10 cellular contexts compared by ENCODE assay signal in the genomic region with DNA sequence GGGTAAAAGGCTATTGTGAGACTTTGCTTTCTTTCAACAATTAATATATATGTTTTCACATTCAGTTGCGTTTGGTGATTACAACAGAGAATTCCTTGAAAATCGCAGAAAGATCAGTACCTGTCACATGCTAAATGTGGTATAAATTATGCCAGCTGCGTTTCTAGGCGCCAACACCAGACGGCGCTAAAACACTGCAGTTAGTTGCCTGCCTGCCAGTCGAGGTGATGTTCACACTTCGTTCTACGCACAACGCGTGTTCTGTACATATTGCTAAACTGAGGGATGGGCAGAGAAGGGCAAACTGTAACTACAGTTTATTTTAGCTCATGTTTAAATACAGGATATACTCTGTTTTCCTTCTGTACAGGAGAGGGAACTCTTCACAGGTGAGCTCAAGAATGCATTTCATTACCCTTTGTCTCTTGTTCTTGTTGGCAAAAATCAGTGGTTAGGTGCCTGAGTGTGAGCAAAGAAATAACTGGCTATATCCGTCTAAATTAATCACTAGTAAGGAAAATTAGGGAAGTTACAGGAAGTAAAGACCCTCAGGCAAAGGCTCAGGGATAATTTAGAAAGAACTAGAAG.
DNase-seq lines count a peak whose midpoint lies in the region; ATAC-seq and TF ChIP-seq lines count a peak whose summit lies in the region.
"Had no signal": no experiment of that assay in that cellular context is flagged by ENCODE, and none has a peak within 500 bp of the region (broad histone marks: within the 10 kb centered on the region; RNA-seq: fewer than 3 reads in every experiment).

No MANE protein-coding gene starts in this region.

- H3K27ac ChIP-seq in OCI-LY1 (ENCODE audit: low read depth, low read length, poor library complexity, severe bottlenecking): no peak overlapping the region
- H3K27ac ChIP-seq in thoracic aorta: no peak overlapping the region
- H3K27ac ChIP-seq in CD8-positive, alpha-beta memory T cell (ENCODE audit: low read depth, low read length): no peak overlapping the region

- peak; percentile 59 for ATAC-seq in HG02642 (IDR thresholded peaks at IDR 0.05; ENCODE audit: poor library complexity, unreplicated experiment)
- peak; percentile 61 for ATAC-seq in left lobe of liver
- ATAC-seq in thoracic aorta (ENCODE audit: insufficient number of reproducible peaks, low FRiP score, low read depth): no peak
- ATAC-seq: CD8-positive, alpha-beta T cell had no signal

- no peaks in the 10 kb centered on the region for H3K36me3 Mint-ChIP-seq in CD8-positive, alpha-beta memory T cell
- H3K36me3 Mint-ChIP-seq: activated naive CD4-positive, alpha-beta T cell treated with anti-CD3 and anti-CD28 coated beads, Interleukin-2, amount 50 U/mL, for 24 hours; CD8-positive, alpha-beta T cell had no signal

- no peak overlapping the region for H2AFZ ChIP-seq in OCI-LY1 (ENCODE audit: low read length)

- CTCF ChIA-PET in CD8-positive, alpha-beta memory T cell (lab: Charles Lee): no interaction called here

- no peaks in the 10 kb centered on the region for H3K4me1 Mint-ChIP-seq in CD8-positive, alpha-beta memory T cell
- H3K4me1 Mint-ChIP-seq: activated naive CD4-positive, alpha-beta T cell treated with anti-CD3 and anti-CD28 coated beads, Interleukin-2, amount 50 U/mL, for 24 hours had no signal

- H3F3A ChIP-seq in OCI-LY1 (ENCODE audit: insufficient read depth, low read length): no peaks in the 10 kb centered on the region

- H3K9me3 Mint-ChIP-seq in CD8-positive, alpha-beta memory T cell: no peaks in the 10 kb centered on the region
- H3K9me3 Mint-ChIP-seq: activated naive CD4-positive, alpha-beta T cell treated with anti-CD3 and anti-CD28 coated beads, Interleukin-2, amount 50 U/mL, for 24 hours; CD8-positive, alpha-beta T cell had no signal

- H3K27me3 Mint-ChIP-seq in CD8-positive, alpha-beta memory T cell: peaks cover 0 to 1% of the 10 kb centered on the region in 2 donors
- H3K27me3 Mint-ChIP-seq: activated naive CD4-positive, alpha-beta T cell treated with anti-CD3 and anti-CD28 coated beads, Interleukin-2, amount 50 U/mL, for 24 hours had no signal

- H3K9ac ChIP-seq in OCI-LY1 (ENCODE audit: low read length): no peak overlapping the region

- POLR2A ChIA-PET in CD8-positive, alpha-beta memory T cell (lab: Charles Lee): no interaction called here

- H3K9me2 ChIP-seq in OCI-LY1 (ENCODE audit: low read depth, low read length): no peaks in the 10 kb centered on the region

- peak overlapping the region in 1 of 8 donors; percentile 38 for H3K27ac Mint-ChIP-seq in CD8-positive, alpha-beta memory T cell
- H3K27ac Mint-ChIP-seq: activated naive CD4-positive, alpha-beta T cell treated with anti-CD3 and anti-CD28 coated beads, Interleukin-2, amount 50 U/mL, for 24 hours; CD8-positive, alpha-beta T cell had no signal

- peak; percentile 95 for TF ChIP-seq CTCF in OCI-LY1 (IDR thresholded peaks at IDR 0.05; ENCODE audit: low read length)
- peak; percentile 86 for TF ChIP-seq CTCF in thoracic aorta (IDR thresholded peaks at IDR 0.05)

- H3K27me3 ChIP-seq in OCI-LY1 (ENCODE audit: insufficient read depth, low read length) (no peaks in the 10 kb centered on the region), thoracic aorta (replicated peaks; ENCODE audit: insufficient read depth) (no peaks in the 10 kb centered on the region)
- peaks cover 2% of the 10 kb centered on the region for H3K27me3 ChIP-seq in CD8-positive, alpha-beta memory T cell (ENCODE audit: insufficient read depth, low read length, poor library complexity, severe bottlenecking)

- H3K4me2 ChIP-seq in OCI-LY1 (ENCODE audit: low read length): no peak overlapping the region

- H3K36me3 ChIP-seq in OCI-LY1 (ENCODE audit: insufficient read depth, low read length) (no peaks in the 10 kb centered on the region), thoracic aorta (no peaks in the 10 kb centered on the region)
- H3K36me3 ChIP-seq in CD8-positive, alpha-beta memory T cell (ENCODE audit: insufficient read depth, low read length): no peaks in the 10 kb centered on the region

- H3K9me3 ChIP-seq in OCI-LY1 (ENCODE audit: low read length): no peaks in the 10 kb centered on the region
- H3K9me3 ChIP-seq in thoracic aorta: no peaks in the 10 kb centered on the region
- H3K9me3 ChIP-seq in CD8-positive, alpha-beta memory T cell (ENCODE audit: low read length): no peaks in the 10 kb centered on the region

- no peak overlapping the region for H3K4me3 Mint-ChIP-seq in CD8-positive, alpha-beta memory T cell
- H3K4me3 Mint-ChIP-seq: activated naive CD4-positive, alpha-beta T cell treated with anti-CD3 and anti-CD28 coated beads, Interleukin-2, amount 50 U/mL, for 24 hours; CD8-positive, alpha-beta T cell had no signal

- DNase-seq in NCI-H2227 (lab: John Stamatoyannopoulos, UW; ENCODE audit: unreplicated experiment): peak; percentile 0
- DNase-seq in NCI-H2227 treated with DMSO at 0.1 percent for 48 hours (lab: John Stamatoyannopoulos, UW): no peak
- DNase-seq in cerebellum (ENCODE audit: low spot score): peak; percentile 30
- DNase-seq in left lobe of liver (ENCODE audit: low spot score): no peak
- peak; percentile 3 for DNase-seq in thoracic aorta (ENCODE audit: low spot score)
- DNase-seq in CD8-positive, alpha-beta memory T cell: no peak

- H3K4me1 ChIP-seq in OCI-LY1 (ENCODE audit: insufficient read depth, low read length, severe bottlenecking) (no peaks in the 10 kb centered on the region), thoracic aorta (ENCODE audit: control insufficient read depth in 1 of 2, low read depth in 2 of 2) (peaks cover 0 to 3% of the 10 kb centered on the region in 2 donors)
- no peaks in the 10 kb centered on the region for H3K4me1 ChIP-seq in CD8-positive, alpha-beta memory T cell (ENCODE audit: insufficient read depth, low read length)

- H4K20me1 ChIP-seq in OCI-LY1 (ENCODE audit: insufficient read depth, low read length): no peaks in the 10 kb centered on the region

- H3K4me3 ChIP-seq in OCI-LY1 (ENCODE audit: low read depth, low read length, poor library complexity, severe bottlenecking): no peak overlapping the region
- H3K4me3 ChIP-seq in thoracic aorta: no peak overlapping the region
- no peak overlapping the region for H3K4me3 ChIP-seq in CD8-positive, alpha-beta memory T cell (ENCODE audit: low read length)

- no peaks in the 10 kb centered on the region for H3K79me2 ChIP-seq in OCI-LY1 (ENCODE audit: insufficient read depth, low read length)

Comparison
In these comparisons a context has a peak if more than half of its experiments do, and no peak if none do; other contexts are left out.
1. DNase-seq: peak in NCI-H2227 (single experiment), cerebellum (single experiment) and thoracic aorta (single experiment); none in NCI-H2227 treated with DMSO at 0.1 percent for 48 hours (single experiment), left lobe of liver (single experiment) and CD8-positive, alpha-beta memory T cell (0 of 5).